8 cellular contexts compared by ENCODE assay signal in the genomic region with DNA sequence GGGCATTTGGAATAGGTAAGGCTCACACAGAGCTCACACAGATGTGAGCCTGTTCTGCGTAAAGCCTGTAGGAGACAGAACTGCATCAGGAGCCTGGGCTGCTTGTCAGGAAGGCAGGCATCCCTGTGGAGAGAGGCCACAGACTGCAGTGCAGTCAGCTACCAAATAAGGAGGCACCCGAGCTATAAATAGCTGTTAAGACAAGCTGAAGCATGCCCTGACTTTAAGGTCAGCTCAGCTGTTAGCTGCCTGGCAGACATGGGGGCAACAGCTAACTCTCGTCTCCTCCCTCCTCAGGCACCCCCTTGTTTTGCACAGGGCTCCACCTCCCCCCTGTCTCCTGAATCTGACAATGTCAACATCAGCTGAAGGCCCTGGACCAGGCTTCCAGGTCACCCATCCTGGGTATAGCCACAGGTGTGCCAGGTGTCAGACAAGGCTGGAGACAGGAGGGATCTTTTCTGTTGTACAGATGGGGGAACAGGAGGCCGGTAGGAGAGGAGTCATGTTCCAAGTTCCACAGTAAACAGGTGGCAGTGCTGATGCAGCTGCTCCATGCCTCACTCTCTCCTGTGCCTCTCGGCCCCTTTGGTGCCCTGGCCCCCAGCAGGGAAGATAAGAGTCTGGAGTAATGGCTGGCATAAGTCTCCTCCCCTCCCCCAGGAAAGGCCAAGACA. TPM values are rescaled to one million over a fixed set of nuclear protein-coding genes. Genes with fewer than 3 reads are reported as not detected.
DNase-seq lines count a peak whose midpoint lies in the region; ATAC-seq and TF ChIP-seq lines count a peak whose summit lies in the region.

No MANE protein-coding gene starts in this region.

- in situ Hi-C loops in IMR-90 (cut with MboI; ENCODE audit: low sequenced_read_pairs) = loop anchor here (25.0 kb wide), 1 partner anchor 505 kb away; a partner anchor contains a TSS

- H3K56ac ChIP-seq in IMR-90 (ENCODE audit: extremely low read depth, insufficient read depth, low read length) = no peak overlapping the region

- peak overlapping the region; percentile 86 for H2AFZ ChIP-seq in IMR-90 (replicated peaks; ENCODE audit: low read length, poor library complexity)

- H3K9me1 ChIP-seq in IMR-90 (ENCODE audit: insufficient read depth, low read length) = peaks cover 5% of the 10 kb centered on the region; the same call in 1 of the 2 replicates

- peak overlapping the region; percentile 64 for H3K14ac ChIP-seq in IMR-90 (replicated peaks; ENCODE audit: low read depth, low read length)

- CTCF ChIA-PET in AG04450 (lab: Charles Lee) (interaction anchor here (1.0 to 1.5 kb wide), 3 partner anchors 10 to 146 kb away, joined by 3 to 5 read pairs (median 5); no protein-coding TSS in a partner anchor), IMR-90 (lab: Yijun Ruan, JAX) (interaction anchor here (0.9 to 1.2 kb wide), 2 partner anchors 9 to 13 kb away, joined by 3 read pairs; no protein-coding TSS in a partner anchor)

- TF ChIP-seq CTCF in AG04450 (IDR thresholded peaks at IDR 0.05; ENCODE audit: low read depth, low read length) (peak; percentile 47), IMR-90 (conservative IDR thresholded peaks at IDR 0.05; ENCODE audit: low read depth, low read length) (peak; percentile 27; the same call in 1 of the 2 replicates), natural killer cell (IDR thresholded peaks at IDR 0.05) (no peak)

- peak overlapping the region; percentile 84 for H2AK5ac ChIP-seq in IMR-90 (ENCODE audit: low read depth, low read length)

- H3K4me3 ChIP-seq in AG04450 (ENCODE audit: low read depth, low read length) = no peak overlapping the region
- no peak overlapping the region for H3K4me3 ChIP-seq in IMR-90 (ENCODE audit: insufficient read depth, low read depth, low read length)

- no peak overlapping the region for H3K27ac Mint-ChIP-seq in natural killer cell

- H2BK5ac ChIP-seq in IMR-90 (ENCODE audit: low read depth, low read length, poor library complexity, severe bottlenecking) = peak overlapping the region; percentile 27

- H3K4me1 ChIP-seq in IMR-90 (ENCODE audit: control insufficient read depth, insufficient read depth, low read length) = peaks cover 7% of the 10 kb centered on the region

- no peaks in the 10 kb centered on the region for H3K36me3 Mint-ChIP-seq in natural killer cell

- TF ChIP-seq RAD21 in IMR-90 (IDR thresholded peaks at IDR 0.05; ENCODE audit: low read length) = 0 out of 2 replicates have a peak, but pooled peaks have one; percentile 30

- 14% methylated on average over 2 of the region's 5 CpGs; no CpG with 5 or more reads in 1 of the 2 experiments for WGBS in IMR-90 (ENCODE audit: extremely low coverage in 2 of 2, insufficient read length in 1 of 2), 2 experiments

- peak overlapping the region; percentile 60; the same call in 1 of the 2 replicates for H4K91ac ChIP-seq in IMR-90 (ENCODE audit: insufficient read depth, low read depth, low read length)

- H3K27me3 ChIP-seq in AG04450 (ENCODE audit: control insufficient read depth, insufficient read depth, low read length) (no peaks in the 10 kb centered on the region), IMR-90 (ENCODE audit: control insufficient read depth, insufficient read depth, low read length) (no peaks in the 10 kb centered on the region)

- POLR2A ChIA-PET in AG04450 (lab: Yijun Ruan, JAX) (interaction anchor here (0.6 to 1.2 kb wide), 2 partner anchors 35 to 57 kb away, joined by 4 to 5 read pairs; no protein-coding TSS in a partner anchor), IMR-90 (lab: Charles Lee; ENCODE audit: unreplicated experiment) (interaction anchor here (0.6 kb wide), 1 partner anchor 330 kb away, joined by 7 read pairs; a partner anchor contains a TSS)

- peak overlapping the region; percentile 60 for H2AK9ac ChIP-seq in IMR-90 (replicated peaks; ENCODE audit: low read depth, low read length, poor library complexity)

- no peak overlapping the region for H3K4me3 Mint-ChIP-seq in natural killer cell

- H4K8ac ChIP-seq in IMR-90 (ENCODE audit: low read depth in 2 of 2, low read length in 2 of 2) = peak overlapping the region in 1 of 2 experiments; percentile 66; a peak in 2 of 4 replicates

- peak overlapping the region; percentile 96 for H2BK120ac ChIP-seq in IMR-90 (ENCODE audit: low read depth, low read length)

- no peak for TF ChIP-seq POLR2A in IMR-90 (IDR thresholded peaks at IDR 0.05; ENCODE audit: low read depth, low read length)

- H3K27me3 Mint-ChIP-seq in natural killer cell (ENCODE audit: low read depth in 2 of 2) = no peaks in the 10 kb centered on the region

- H3K9me3 ChIP-seq in AG04450 (ENCODE audit: control insufficient read depth, insufficient read depth, low read length) (no peaks in the 10 kb centered on the region), IMR-90 (ENCODE audit: control insufficient read depth, insufficient read depth, low read length) (no peaks in the 10 kb centered on the region)

- peak overlapping the region; percentile 49 for H4K5ac ChIP-seq in IMR-90 (ENCODE audit: low read depth, low read length)

- BruUV-seq in IMR-90 (replicated peaks; lab: Mats Ljungman, UMichigan) = no TSS peak

- DNase-seq in AG04450 (ENCODE audit: low read depth, low spot score) (peak; percentile 74), IMR-90 (peak; percentile 82), UCSD-AML1 (lab: John Stamatoyannopoulos, UW; ENCODE audit: unreplicated experiment) (peak; percentile 12), iPS-NIHi7 (ENCODE audit: extremely low spot score) (peak; percentile 67), natural killer cell (no peak), kidney tubule cell (ENCODE audit: low spot score) (no peak)
- no peak for DNase-seq in activated effector memory CD4-positive, alpha-beta T cell treated with anti-CD3 and anti-CD28 coated beads, Interleukin-2, amount 50 U/mL, for 16 hours

- intact Hi-C loops in IMR-90 (cut with micrococcal nuclease) (no loop called here), natural killer cell (cut with micrococcal nuclease) (no loop called here)

- peak; percentile 98 for ATAC-seq in IMR-90 (ENCODE audit: low read depth)
- no peak for ATAC-seq in natural killer cell
- ATAC-seq in GM18870 (IDR thresholded peaks at IDR 0.05; ENCODE audit: unreplicated experiment) = no peak

- H3K23ac ChIP-seq in IMR-90 (ENCODE audit: low read depth, low read length) = peak overlapping the region; percentile 36; the same call in 1 of the 2 replicates

- dilution Hi-C loops in IMR-90 (cut with HindIII; ENCODE audit: low sequenced_read_pairs, unreplicated experiment) = no loop called here

- no peaks in the 10 kb centered on the region for H3K79me1 ChIP-seq in IMR-90 (ENCODE audit: low read depth in 1 of 2, low read length in 2 of 2)

- H2BK20ac ChIP-seq in IMR-90 (ENCODE audit: low read depth, low read length) = peak overlapping the region; percentile 97

- peak overlapping the region; percentile 75 for H3K4ac ChIP-seq in IMR-90 (ENCODE audit: low read depth, low read length)

- H3K18ac ChIP-seq in IMR-90 (ENCODE audit: low read depth, low read length) = peak overlapping the region; percentile 54

- no peak overlapping the region for H3K9ac ChIP-seq in IMR-90 (ENCODE audit: low read depth, low read length)

- H3K9me3 Mint-ChIP-seq in natural killer cell = no peaks in the 10 kb centered on the region

- no peaks in the 10 kb centered on the region for H3K36me3 ChIP-seq in IMR-90 (ENCODE audit: control insufficient read depth, insufficient read depth, low read length)

- H3K4me2 ChIP-seq in IMR-90 (ENCODE audit: low read depth, low read length) = peak overlapping the region; percentile 66

- H2BK15ac ChIP-seq in IMR-90 (ENCODE audit: low read depth, low read length) = peak overlapping the region; percentile 70; the same call in 2 of the 3 replicates

- H4K20me1 ChIP-seq in IMR-90 (ENCODE audit: insufficient read depth, low read length) = no peaks in the 10 kb centered on the region

- peak overlapping the region; percentile 21 for H3K27ac ChIP-seq in AG04450 (ENCODE audit: low read depth, low read length)
- 0 out of 2 replicates have a peak overlapping the region, but pooled peaks have one; percentile 8 for H3K27ac ChIP-seq in IMR-90 (ENCODE audit: insufficient read depth, low read length)

- no peaks in the 10 kb centered on the region for H3K4me1 Mint-ChIP-seq in natural killer cell

TF ChIP-seq in IMR-90, 13 proteins besides CTCF, POLR2A, EP300 and RAD21:
- TF ChIP-seq BHLHE40 (IDR thresholded peaks at IDR 0.05; ENCODE audit: low read depth, low read length) = no peak
- TF ChIP-seq RFX5 (IDR thresholded peaks at IDR 0.05; ENCODE audit: low read depth, low read length) = no peak
- no peak for TF ChIP-seq NFE2L2 (IDR thresholded peaks at IDR 0.05; ENCODE audit: low read depth, low read length)
- no peak for TF ChIP-seq CEBPB (IDR thresholded peaks at IDR 0.05; ENCODE audit: low read depth, low read length)
- no peak for TF ChIP-seq CHD1 (IDR thresholded peaks at IDR 0.05; ENCODE audit: low read depth, low read length)
- TF ChIP-seq SMC3 (IDR thresholded peaks at IDR 0.05; ENCODE audit: low read depth, low read length) = no peak
- peak; percentile 29; the same call in 1 of the 2 replicates for TF ChIP-seq MXI1 (IDR thresholded peaks at IDR 0.05; ENCODE audit: borderline replicate concordance, low read depth, low read length)
- TF ChIP-seq FOS (IDR thresholded peaks at IDR 0.05; ENCODE audit: low read depth, low read length) = no peak

RNA-seq across cellular contexts. Expression of a gene that starts 27.6 kb away (rescaled TPM):
- polyA plus RNA-seq in AG04450 (2011; rRNA removed) = 63.7 and 71.6 TPM in 2 replicates
- 65.2 and 72.6 TPM in 2 replicates for polyA minus RNA-seq in AG04450 (2011; rRNA and poly(A)+ RNA removed)
- 83.0 and 83.3 TPM in 2 replicates for total RNA-seq in IMR-90 (2012; rRNA removed)
- polyA plus RNA-seq in IMR-90 (2012; rRNA removed) = 38.2 and 47.2 TPM in 2 replicates
- polyA plus RNA-seq in IMR-90 (2012; cell fraction: cytosol; rRNA removed) = 24.3 and 28.0 TPM in 2 replicates
- polyA plus RNA-seq in IMR-90 (2012; cell fraction: nucleus; rRNA removed; ENCODE audit: low replicate concordance) = 21.2 and 38.1 TPM in 2 replicates
- total RNA-seq in natural killer cell = 100 to 1,000 TPM; 119 to 146 (median 136) TPM

Comparison
In these comparisons a context has a peak if more than half of its experiments do, and no peak if none do; other contexts are left out.
1. DNase-seq: peak in AG04450 (single experiment), IMR-90 (single experiment), UCSD-AML1 (single experiment) and iPS-NIHi7 (single experiment); none in activated effector memory CD4-positive, alpha-beta T cell treated with anti-CD3 and anti-CD28 coated beads, Interleukin-2, amount 50 U/mL, for 16 hours (single experiment), natural killer cell (single experiment) and kidney tubule cell (single experiment).